ENCODE assay signal across 19 cellular contexts in genomic region chr11:5486421-5486820, GRCh38. TPM values are rescaled to one million over a fixed set of nuclear protein-coding genes. Genes with fewer than 3 reads are reported as not detected.
A peak's percentile ranks its signal among the peaks of the same experiment; 100 is the strongest.
DNase-seq lines count a peak whose midpoint lies in the region; ATAC-seq lines count a peak whose summit lies in the region.
"Had no signal": no experiment of that assay in that cellular context is flagged by ENCODE, and none has a peak within 500 bp of the region (broad histone marks: within the 10 kb centered on the region; RNA-seq: fewer than 3 reads in every experiment).

No MANE protein-coding gene starts in this region.

- peak; percentile 46 for DNase-seq in activated CD4-positive, alpha-beta T cell treated with anti-CD3 and anti-CD28 coated beads for 48 hours
- DNase-seq in activated CD4-positive, alpha-beta T cell treated with anti-CD3 and anti-CD28 coated beads, Interleukin-2, amount 50 U/mL, for 1 hour: no peak
- no peak for DNase-seq in activated naive CD4-positive, alpha-beta T cell treated with anti-CD3 and anti-CD28 coated beads, Interleukin-2, amount 50 U/mL, for 72 hours (ENCODE audit: low spot score in 2 of 2)
- no peak for DNase-seq in activated naive CD4-positive, alpha-beta T cell (lab: John Stamatoyannopoulos, UW)
- peak in 2 of 3 donors; percentile 8 to 11 for DNase-seq in stimulated activated CD4-positive, alpha-beta T cell treated with anti-CD3 and anti-CD28 coated beads, TNF-alpha, amount 100 ng/mL, for 48 hours (ENCODE audit: low read depth in 3 of 3)
- DNase-seq in DMS 273 (lab: John Stamatoyannopoulos, UW; ENCODE audit: unreplicated experiment): no peak
- DNase-seq: Calu3; CD4-positive, alpha-beta memory T cell; HCEC 1CT; KBM-7; NCI-H1417 treated with DMSO at 0.1 percent for 48 hours; NCI-H1930; NCI-H2171; NCI-H748 treated with DMSO at 0.1 percent for 48 hours had no signal

- H3K36me3 Mint-ChIP-seq in activated naive CD4-positive, alpha-beta T cell treated with anti-CD3 and anti-CD28 coated beads, Interleukin-2, amount 50 U/mL, for 72 hours: no peaks in the 10 kb centered on the region
- H3K36me3 Mint-ChIP-seq in activated T-helper 17 cell treated with anti-CD3 and anti-CD28 coated beads, Interleukin-2, amount 50 U/mL, for 72 hours (ENCODE audit: low read depth): no peaks in the 10 kb centered on the region
- H3K36me3 Mint-ChIP-seq: CD4-positive, alpha-beta memory T cell had no signal

- H3K4me3 Mint-ChIP-seq in activated T-helper 17 cell treated with anti-CD3 and anti-CD28 coated beads, Interleukin-2, amount 50 U/mL, for 72 hours: no peak overlapping the region
- H3K4me3 Mint-ChIP-seq: CD4-positive, alpha-beta memory T cell had no signal

- no peaks in the 10 kb centered on the region for H3K4me1 Mint-ChIP-seq in activated T-helper 17 cell treated with anti-CD3 and anti-CD28 coated beads, Interleukin-2, amount 50 U/mL, for 72 hours
- H3K4me1 Mint-ChIP-seq: CD4-positive, alpha-beta memory T cell had no signal

- H3K27ac Mint-ChIP-seq in activated naive CD4-positive, alpha-beta T cell treated with anti-CD3 and anti-CD28 coated beads, Interleukin-2, amount 50 U/mL, for 72 hours: no peak overlapping the region
- H3K27ac Mint-ChIP-seq in activated T-helper 17 cell treated with anti-CD3 and anti-CD28 coated beads, Interleukin-2, amount 50 U/mL, for 72 hours: no peak overlapping the region
- H3K27ac Mint-ChIP-seq: CD4-positive, alpha-beta memory T cell had no signal

- no peaks in the 10 kb centered on the region for H3K9me3 Mint-ChIP-seq in activated naive CD4-positive, alpha-beta T cell treated with anti-CD3 and anti-CD28 coated beads, Interleukin-2, amount 50 U/mL, for 72 hours
- H3K9me3 Mint-ChIP-seq in activated T-helper 17 cell treated with anti-CD3 and anti-CD28 coated beads, Interleukin-2, amount 50 U/mL, for 72 hours: no peaks in the 10 kb centered on the region

- H3K27me3 Mint-ChIP-seq in activated T-helper 17 cell treated with anti-CD3 and anti-CD28 coated beads, Interleukin-2, amount 50 U/mL, for 72 hours: peaks cover 4% of the 10 kb centered on the region

- peak; percentile 31 to 76 for ATAC-seq in activated naive CD4-positive, alpha-beta T cell treated with anti-CD3 and anti-CD28 coated beads, Interleukin-2, amount 50 U/mL, for 72 hours
- ATAC-seq in activated T-helper 17 cell treated with anti-CD3 and anti-CD28 coated beads, Interleukin-2, amount 50 U/mL, for 72 hours (replicated peaks): peak; percentile 67
- ATAC-seq in HG03095 (IDR thresholded peaks at IDR 0.05; ENCODE audit: unreplicated experiment): no peak

RNA-seq across cellular contexts. Expression of gene OR52D1, which starts 2.1 kb away (rescaled TPM):
- total RNA-seq in activated naive CD4-positive, alpha-beta T cell treated with anti-CD3 and anti-CD28 coated beads, Interleukin-2, amount 50 U/mL, for 72 hours: not detected
- not detected for total RNA-seq in activated T-helper 17 cell treated with anti-CD3 and anti-CD28 coated beads, Interleukin-2, amount 50 U/mL, for 72 hours
- total RNA-seq: A172; Calu3; CD4-positive, alpha-beta memory T cell; NCI-H460; RPMI7951 had no signal

RNA-seq across cellular contexts. Expression of gene UBQLN3, which starts 23.3 kb away (rescaled TPM):
- under 1 TPM; 0.10 to 0.25 TPM for total RNA-seq in activated naive CD4-positive, alpha-beta T cell treated with anti-CD3 and anti-CD28 coated beads, Interleukin-2, amount 50 U/mL, for 72 hours
- under 1 TPM in 1 of 2 donors, not detected in 1; 0.34 TPM for total RNA-seq in activated T-helper 17 cell treated with anti-CD3 and anti-CD28 coated beads, Interleukin-2, amount 50 U/mL, for 72 hours
- total RNA-seq: A172; Calu3; CD4-positive, alpha-beta memory T cell; NCI-H460; RPMI7951 had no signal

RNA-seq across cellular contexts. Expression of gene UBQLNL, which starts 30.1 kb away (rescaled TPM):
- under 1 TPM; 0.21 to 0.32 TPM for total RNA-seq in activated naive CD4-positive, alpha-beta T cell treated with anti-CD3 and anti-CD28 coated beads, Interleukin-2, amount 50 U/mL, for 72 hours
- under 1 TPM in 1 of 2 donors, not detected in 1; 0.50 TPM for total RNA-seq in activated T-helper 17 cell treated with anti-CD3 and anti-CD28 coated beads, Interleukin-2, amount 50 U/mL, for 72 hours
- total RNA-seq: A172, NCI-H460, RPMI7951 had no signal

RNA-seq across cellular contexts. Expression of gene OR51I2, which starts 37.3 kb away (rescaled TPM):
- total RNA-seq in activated naive CD4-positive, alpha-beta T cell treated with anti-CD3 and anti-CD28 coated beads, Interleukin-2, amount 50 U/mL, for 72 hours: not detected
- not detected for total RNA-seq in activated T-helper 17 cell treated with anti-CD3 and anti-CD28 coated beads, Interleukin-2, amount 50 U/mL, for 72 hours
- total RNA-seq: A172; Calu3; CD4-positive, alpha-beta memory T cell; NCI-H460; RPMI7951 had no signal

RNA-seq across cellular contexts. Expression of gene OR51I1, which starts 45.1 kb away (rescaled TPM):
- not detected for total RNA-seq in activated naive CD4-positive, alpha-beta T cell treated with anti-CD3 and anti-CD28 coated beads, Interleukin-2, amount 50 U/mL, for 72 hours
- not detected for total RNA-seq in activated T-helper 17 cell treated with anti-CD3 and anti-CD28 coated beads, Interleukin-2, amount 50 U/mL, for 72 hours
- total RNA-seq: A172; Calu3; CD4-positive, alpha-beta memory T cell; NCI-H460; RPMI7951 had no signal

Comparison
In these comparisons a context has a peak if more than half of its experiments do, and no peak if none do; other contexts are left out.
1. DNase-seq: peak in activated CD4-positive, alpha-beta T cell treated with anti-CD3 and anti-CD28 coated beads for 48 hours (single experiment) and stimulated activated CD4-positive, alpha-beta T cell treated with anti-CD3 and anti-CD28 coated beads, TNF-alpha, amount 100 ng/mL, for 48 hours (2 of 3); none in activated CD4-positive, alpha-beta T cell treated with anti-CD3 and anti-CD28 coated beads, Interleukin-2, amount 50 U/mL, for 1 hour (single experiment), activated naive CD4-positive, alpha-beta T cell treated with anti-CD3 and anti-CD28 coated beads, Interleukin-2, amount 50 U/mL, for 72 hours (0 of 2), activated naive CD4-positive, alpha-beta T cell (0 of 4) and DMS 273 (single experiment).